Comparison of ENCODE assay signal across 2 cellular contexts in the genomic region with DNA sequence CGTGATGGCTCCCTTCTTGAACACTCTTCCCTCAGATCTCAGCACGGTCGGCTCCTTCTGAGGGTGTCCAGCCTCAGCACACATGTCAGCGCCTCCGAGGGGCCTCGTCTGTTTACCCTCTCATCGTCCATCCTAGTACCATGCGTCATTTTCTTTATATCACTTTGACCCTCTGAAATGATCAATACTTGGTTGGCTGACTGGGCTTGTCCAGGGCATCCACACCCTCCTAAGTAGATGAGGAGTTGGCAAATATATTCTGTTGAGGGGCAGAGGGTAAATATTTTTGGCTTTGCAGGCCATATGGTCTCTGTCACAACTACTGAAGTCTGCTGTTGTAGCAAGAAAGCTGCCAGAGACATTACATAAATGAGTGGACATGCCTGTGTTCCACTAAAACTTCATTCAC.
A peak's percentile ranks its signal among the peaks of the same experiment; 100 is the strongest.
TF ChIP-seq lines count a peak whose summit lies in the region.

No MANE protein-coding gene starts in this region.

TF ChIP-seq in liver, 16 proteins besides CTCF, POLR2A, EP300 and RAD21 (continued from another document):
- TF ChIP-seq ZBTB33 (IDR thresholded peaks at IDR 0.05) (no peak), JUND (IDR thresholded peaks at IDR 0.05) (peak in 1 of 2 donors; percentile 28), HNF4G (IDR thresholded peaks at IDR 0.05) (no peak), SP1 (IDR thresholded peaks at IDR 0.05) (peak; percentile 13), RXRA (IDR thresholded peaks at IDR 0.05) (peak; percentile 56 to 59), GABPA (IDR thresholded peaks at IDR 0.05 in 1 of 2, conservative IDR thresholded peaks at IDR 0.05 in 1 of 2) (no peak), YY1 (IDR thresholded peaks at IDR 0.05) (peak; percentile 39), FOXA1 (IDR thresholded peaks at IDR 0.05) (peak; percentile 6), HNF4A (conservative IDR thresholded peaks at IDR 0.05) (peak; percentile 55 to 62), TAF1 (conservative IDR thresholded peaks at IDR 0.05) (no peak), EGR1 (IDR thresholded peaks at IDR 0.05; ENCODE audit: low read depth in 2 of 2) (no peak), FOXA2 (IDR thresholded peaks at IDR 0.05) (no peak), ATF3 (IDR thresholded peaks at IDR 0.05) (no peak)
- TF ChIP-seq, protein P1, sequence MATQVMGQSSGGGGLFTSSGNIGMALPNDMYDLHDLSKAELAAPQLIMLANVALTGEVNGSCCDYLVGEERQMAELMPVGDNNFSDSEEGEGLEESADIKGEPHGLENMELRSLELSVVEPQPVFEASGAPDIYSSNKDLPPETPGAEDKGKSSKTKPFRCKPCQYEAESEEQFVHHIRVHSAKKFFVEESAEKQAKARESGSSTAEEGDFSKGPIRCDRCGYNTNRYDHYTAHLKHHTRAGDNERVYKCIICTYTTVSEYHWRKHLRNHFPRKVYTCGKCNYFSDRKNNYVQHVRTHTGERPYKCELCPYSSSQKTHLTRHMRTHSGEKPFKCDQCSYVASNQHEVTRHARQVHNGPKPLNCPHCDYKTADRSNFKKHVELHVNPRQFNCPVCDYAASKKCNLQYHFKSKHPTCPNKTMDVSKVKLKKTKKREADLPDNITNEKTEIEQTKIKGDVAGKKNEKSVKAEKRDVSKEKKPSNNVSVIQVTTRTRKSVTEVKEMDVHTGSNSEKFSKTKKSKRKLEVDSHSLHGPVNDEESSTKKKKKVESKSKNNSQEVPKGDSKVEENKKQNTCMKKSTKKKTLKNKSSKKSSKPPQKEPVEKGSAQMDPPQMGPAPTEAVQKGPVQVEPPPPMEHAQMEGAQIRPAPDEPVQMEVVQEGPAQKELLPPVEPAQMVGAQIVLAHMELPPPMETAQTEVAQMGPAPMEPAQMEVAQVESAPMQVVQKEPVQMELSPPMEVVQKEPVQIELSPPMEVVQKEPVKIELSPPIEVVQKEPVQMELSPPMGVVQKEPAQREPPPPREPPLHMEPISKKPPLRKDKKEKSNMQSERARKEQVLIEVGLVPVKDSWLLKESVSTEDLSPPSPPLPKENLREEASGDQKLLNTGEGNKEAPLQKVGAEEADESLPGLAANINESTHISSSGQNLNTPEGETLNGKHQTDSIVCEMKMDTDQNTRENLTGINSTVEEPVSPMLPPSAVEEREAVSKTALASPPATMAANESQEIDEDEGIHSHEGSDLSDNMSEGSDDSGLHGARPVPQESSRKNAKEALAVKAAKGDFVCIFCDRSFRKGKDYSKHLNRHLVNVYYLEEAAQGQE (IDR thresholded peaks at IDR 0.05) = no peak
- TF ChIP-seq, protein P2, sequence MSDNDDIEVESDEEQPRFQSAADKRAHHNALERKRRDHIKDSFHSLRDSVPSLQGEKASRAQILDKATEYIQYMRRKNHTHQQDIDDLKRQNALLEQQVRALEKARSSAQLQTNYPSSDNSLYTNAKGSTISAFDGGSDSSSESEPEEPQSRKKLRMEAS (IDR thresholded peaks at IDR 0.05) = no peak
TF ChIP-seq in liver: peak in this region for 7.

TF ChIP-seq in HepG2, 621 proteins besides CTCF, POLR2A, EP300 and RAD21:
- TF ChIP-seq, protein P3, sequence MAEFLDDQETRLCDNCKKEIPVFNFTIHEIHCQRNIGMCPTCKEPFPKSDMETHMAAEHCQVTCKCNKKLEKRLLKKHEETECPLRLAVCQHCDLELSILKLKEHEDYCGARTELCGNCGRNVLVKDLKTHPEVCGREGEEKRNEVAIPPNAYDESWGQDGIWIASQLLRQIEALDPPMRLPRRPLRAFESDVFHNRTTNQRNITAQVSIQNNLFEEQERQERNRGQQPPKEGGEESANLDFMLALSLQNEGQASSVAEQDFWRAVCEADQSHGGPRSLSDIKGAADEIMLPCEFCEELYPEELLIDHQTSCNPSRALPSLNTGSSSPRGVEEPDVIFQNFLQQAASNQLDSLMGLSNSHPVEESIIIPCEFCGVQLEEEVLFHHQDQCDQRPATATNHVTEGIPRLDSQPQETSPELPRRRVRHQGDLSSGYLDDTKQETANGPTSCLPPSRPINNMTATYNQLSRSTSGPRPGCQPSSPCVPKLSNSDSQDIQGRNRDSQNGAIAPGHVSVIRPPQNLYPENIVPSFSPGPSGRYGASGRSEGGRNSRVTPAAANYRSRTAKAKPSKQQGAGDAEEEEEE (CRISPR knock-in tag; IDR thresholded peaks at IDR 0.05; ENCODE audit: borderline replicate concordance) = no peak
- TF ChIP-seq EHMT2 (IDR thresholded peaks at IDR 0.05; ENCODE audit: borderline replicate concordance, low read depth, low read length) (no peak), KMT2A (CRISPR knock-in tag; IDR thresholded peaks at IDR 0.05) (no peak), ZKSCAN1 (IDR thresholded peaks at IDR 0.05; ENCODE audit: low read length) (no peak)
TF ChIP-seq in HepG2: peak in this region for 0.
